28 cellular contexts compared by ENCODE assay signal in genomic region chr19:13756210-13756609, GRCh38.
"Had no signal": no experiment of that assay in that cellular context is flagged by ENCODE, and none has a peak within 500 bp of the region (broad histone marks: within the 10 kb centered on the region; RNA-seq: fewer than 3 reads in every experiment).

No MANE protein-coding gene starts in this region.

- H3K27ac ChIP-seq: left lung, lower lobe of right lung, pancreas, prostate gland, skin epidermis, stomach, testis, tibial artery, upper lobe of right lung had no signal

- H3K4me1 Mint-ChIP-seq: immature natural killer cell, neural crest cell had no signal

- H3K4me3 Mint-ChIP-seq: immature natural killer cell; naive thymus-derived CD8-positive, alpha-beta T cell; neural crest cell; stimulated activated naive B cell treated with anti-CD40 and anti-IgM and Interleukin-4, amounts not matched to agents 10 μg/mL and 1 μg/mL and 100 μg/mL, for 72 hours had no signal

- H3K9me3 Mint-ChIP-seq: immature natural killer cell; naive thymus-derived CD8-positive, alpha-beta T cell; neural crest cell; stimulated activated naive B cell treated with anti-CD40 and anti-IgM and Interleukin-4, amounts not matched to agents 10 μg/mL and 1 μg/mL and 100 μg/mL, for 72 hours had no signal

- H3K4me1 ChIP-seq: left lung, lower lobe of right lung, pancreas, prostate gland, testis, tibial artery, upper lobe of right lung had no signal

- H3K27ac Mint-ChIP-seq: stimulated activated naive B cell treated with anti-CD40 and anti-IgM and Interleukin-4, amounts not matched to agents 10 μg/mL and 1 μg/mL and 100 μg/mL, for 72 hours had no signal

- H3K9me3 ChIP-seq: left lung, lower lobe of right lung, pancreas, prostate gland, stomach, testis, tibial artery, upper lobe of right lung had no signal

- H3K27me3 Mint-ChIP-seq: naive thymus-derived CD8-positive, alpha-beta T cell; stimulated activated naive B cell treated with anti-CD40 and anti-IgM and Interleukin-4, amounts not matched to agents 10 μg/mL and 1 μg/mL and 100 μg/mL, for 72 hours had no signal

- H3K27me3 ChIP-seq: left lung, pancreas, stomach, testis, tibial artery, upper lobe of right lung had no signal

- DNase-seq: hypothalamus; immature natural killer cell; kidney; left colon; left lung; lower lobe of right lung; mammary epithelial cell; mesenchymal stem cell; naive thymus-derived CD8-positive, alpha-beta T cell; nucleus accumbens; pancreas; retina; stimulated activated CD4-positive, alpha-beta T cell treated with anti-CD3 and anti-CD28 coated beads, Interleukin-12 subunit alpha, Interleukin-12 subunit beta, amount 100 ng/mL, for 4 hours; stimulated activated CD4-positive, alpha-beta T cell treated with anti-CD3 and anti-CD28 coated beads, Interleukin-15, amount 100 ng/mL, for 24 hours; stimulated activated CD4-positive, alpha-beta T cell treated with anti-CD3 and anti-CD28 coated beads, Interleukin-2, amount 100 ng/mL, for 24 hours; stimulated activated CD4-positive, alpha-beta T cell treated with anti-CD3 and anti-CD28 coated beads, Interleukin-4, amount 100 ng/mL, for 1 hour; stimulated activated naive B cell treated with anti-CD40 and anti-IgM and Interleukin-4, amounts not matched to agents 10 μg/mL and 1 μg/mL and 100 μg/mL, for 72 hours; stimulated activated naive CD8-positive, alpha-beta T cell treated with anti-CD3 and anti-CD28 coated beads, Interleukin-15, Interleukin-2, amounts not matched to agents 100 U/mL and 50 U/mL, for 24 hours; stomach; testis; tibial artery; trophoblast cell; upper lobe of right lung had no signal

- ATAC-seq: left colon; left lung; lower lobe of right lung; naive thymus-derived CD8-positive, alpha-beta T cell; pancreas; right cardiac atrium; sciatic nerve; stimulated activated naive B cell treated with anti-CD40 and anti-IgM and Interleukin-4, amounts not matched to agents 10 μg/mL and 1 μg/mL and 100 μg/mL, for 72 hours; stimulated activated naive CD8-positive, alpha-beta T cell treated with anti-CD3 and anti-CD28 coated beads, Interleukin-15, Interleukin-2, amounts not matched to agents 100 U/mL and 50 U/mL, for 24 hours; upper lobe of right lung had no signal

- H3K4me3 ChIP-seq: left lung, lower lobe of right lung, pancreas, prostate gland, skin epidermis, stomach, testis, tibial artery, upper lobe of right lung had no signal
